In the genomic region with DNA sequence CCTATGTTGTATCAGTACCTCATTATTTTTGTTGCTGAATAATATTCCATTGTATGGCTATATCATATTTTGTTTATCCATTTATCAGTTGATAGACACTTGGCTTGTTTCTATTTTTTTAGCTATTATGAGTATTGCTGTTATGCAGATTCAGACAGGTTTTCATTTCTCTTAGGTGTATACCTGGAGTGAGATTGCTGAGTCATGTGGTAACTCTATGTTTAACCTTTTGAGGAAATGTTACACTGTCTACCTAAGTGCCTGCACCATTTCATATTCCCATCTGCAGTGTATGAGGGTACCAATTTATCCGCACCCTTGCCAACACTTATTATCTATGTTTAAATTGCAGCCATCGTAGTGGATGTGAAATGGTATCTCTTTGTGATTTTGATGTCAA, we compare ENCODE assay signal across 1 cellular context.
TF ChIP-seq lines count a peak whose summit lies in the region.

No MANE protein-coding gene starts in this region.

TF ChIP-seq in K562, 482 proteins besides CTCF, POLR2A, EP300 and RAD21 (continued from another document):
- TF ChIP-seq, protein P1, sequence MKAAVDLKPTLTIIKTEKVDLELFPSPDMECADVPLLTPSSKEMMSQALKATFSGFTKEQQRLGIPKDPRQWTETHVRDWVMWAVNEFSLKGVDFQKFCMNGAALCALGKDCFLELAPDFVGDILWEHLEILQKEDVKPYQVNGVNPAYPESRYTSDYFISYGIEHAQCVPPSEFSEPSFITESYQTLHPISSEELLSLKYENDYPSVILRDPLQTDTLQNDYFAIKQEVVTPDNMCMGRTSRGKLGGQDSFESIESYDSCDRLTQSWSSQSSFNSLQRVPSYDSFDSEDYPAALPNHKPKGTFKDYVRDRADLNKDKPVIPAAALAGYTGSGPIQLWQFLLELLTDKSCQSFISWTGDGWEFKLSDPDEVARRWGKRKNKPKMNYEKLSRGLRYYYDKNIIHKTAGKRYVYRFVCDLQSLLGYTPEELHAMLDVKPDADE (conservative IDR thresholded peaks at IDR 0.05; ENCODE audit: control insufficient read depth, low read depth, low read length): no peak
